ENCODE assay signal across 7 cellular contexts in the genomic region with DNA sequence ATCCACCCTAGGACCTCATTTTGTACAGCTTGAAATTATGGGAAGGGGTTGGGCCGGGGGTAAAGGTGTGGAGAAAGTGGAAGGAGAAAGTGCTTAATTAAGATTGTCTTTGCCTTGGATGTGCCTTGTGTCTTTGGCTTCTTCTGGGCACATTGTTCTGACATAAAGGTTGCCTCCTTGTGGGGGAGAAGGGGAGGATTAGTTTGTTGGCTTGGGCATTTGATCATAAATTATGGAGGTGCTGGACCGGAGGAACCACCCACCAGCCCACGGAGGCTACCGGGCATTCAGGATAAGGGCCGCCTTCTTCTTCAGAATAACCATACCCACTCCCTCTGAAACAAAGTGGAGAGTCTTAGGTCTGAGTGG. TPM values are rescaled to one million over a fixed set of nuclear protein-coding genes. Genes with fewer than 3 reads are reported as not detected.
DNase-seq lines count a peak whose midpoint lies in the region; ATAC-seq and TF ChIP-seq lines count a peak whose summit lies in the region.

No MANE protein-coding gene starts in this region.

- H3K4me2 ChIP-seq in hepatocyte (peak overlapping the region; percentile 90), skeletal muscle satellite cell (ENCODE audit: low read length) (peak overlapping the region; percentile 86)

- H3K4me3 ChIP-seq in hepatocyte (peak overlapping the region; percentile 99), skeletal muscle satellite cell (ENCODE audit: low read length) (peak overlapping the region; percentile 81)

- WGBS in hepatocyte (ENCODE audit: low lambda C conversion rate, missing lambda C conversion rate): 6% methylated on average over 5 of the region's 5 CpGs

- no peak for ATAC-seq in activated naive CD4-positive, alpha-beta T cell treated with anti-CD3 and anti-CD28 coated beads, Interleukin-2, amount 50 U/mL, for 72 hours
- ATAC-seq in left lobe of liver: no peak

- DNase-seq in ELR (ENCODE audit: low read depth): peak; percentile 64
- peak; percentile 45 for DNase-seq in LHCN-M2 (ENCODE audit: low read depth)
- peak in 1 of 2 donors; percentile 7 for DNase-seq in activated naive CD4-positive, alpha-beta T cell treated with anti-CD3 and anti-CD28 coated beads, Interleukin-2, amount 50 U/mL, for 72 hours (ENCODE audit: low spot score in 2 of 2)
- DNase-seq in hepatocyte (ENCODE audit: low spot score): peak; percentile 19
- no peak for DNase-seq in left lobe of liver (ENCODE audit: low spot score)
- DNase-seq in NK-92 treated with Interleukin-12 subunit alpha and Interleukin-12 subunit beta, amount 100 ng/mL, for 24 hours (lab: John Stamatoyannopoulos, UW): no peak

- H3K36me3 ChIP-seq in hepatocyte (replicated peaks; ENCODE audit: insufficient read depth, low read depth) (no peaks in the 10 kb centered on the region), skeletal muscle satellite cell (ENCODE audit: insufficient read depth, low read length) (peaks cover 19% of the 10 kb centered on the region)

- H3K9me3 ChIP-seq in hepatocyte (ENCODE audit: low read depth) (no peaks in the 10 kb centered on the region), skeletal muscle satellite cell (replicated peaks; ENCODE audit: low read length) (no peaks in the 10 kb centered on the region)

- peak overlapping the region; percentile 88 for H3K9ac ChIP-seq in skeletal muscle satellite cell (ENCODE audit: low read depth, low read length)

- peaks cover 58% of the 10 kb centered on the region for H4K20me1 ChIP-seq in hepatocyte (ENCODE audit: insufficient read depth, poor library complexity, severe bottlenecking)

- no peaks in the 10 kb centered on the region for H3K9me2 ChIP-seq in hepatocyte (replicated peaks; ENCODE audit: insufficient read depth)

- TF ChIP-seq CTCF in hepatocyte (IDR thresholded peaks at IDR 0.05; ENCODE audit: poor library complexity): no peak

- H3K4me1 ChIP-seq in hepatocyte (ENCODE audit: insufficient read depth) (peaks cover 18% of the 10 kb centered on the region), skeletal muscle satellite cell (ENCODE audit: control insufficient read depth, insufficient read depth, low read length) (peaks cover 21% of the 10 kb centered on the region)

- H3K27me3 ChIP-seq in hepatocyte: no peaks in the 10 kb centered on the region
- no peaks in the 10 kb centered on the region for H3K27me3 ChIP-seq in skeletal muscle satellite cell (ENCODE audit: control insufficient read depth, insufficient read depth, low read length)

- peak overlapping the region; percentile 87 to 99 for H3K27ac Mint-ChIP-seq in activated naive CD4-positive, alpha-beta T cell treated with anti-CD3 and anti-CD28 coated beads, Interleukin-2, amount 50 U/mL, for 72 hours

- peaks cover 17 to 25% of the 10 kb centered on the region in 2 donors for H3K36me3 Mint-ChIP-seq in activated naive CD4-positive, alpha-beta T cell treated with anti-CD3 and anti-CD28 coated beads, Interleukin-2, amount 50 U/mL, for 72 hours

- H3K79me2 ChIP-seq in hepatocyte: peaks cover 62% of the 10 kb centered on the region

- H3K27ac ChIP-seq in hepatocyte: peak overlapping the region; percentile 95

- no peak overlapping the region for H2AFZ ChIP-seq in hepatocyte

- no peaks in the 10 kb centered on the region for H3K9me3 Mint-ChIP-seq in activated naive CD4-positive, alpha-beta T cell treated with anti-CD3 and anti-CD28 coated beads, Interleukin-2, amount 50 U/mL, for 72 hours

RNA-seq across cellular contexts. Expression of gene PAFAH1B2, which starts 1.3 kb away (rescaled TPM):
- total RNA-seq in LHCN-M2 (2014; rRNA removed): 108 and 117 TPM in 2 replicates
- polyA plus RNA-seq in LHCN-M2 (2012): 30.3 TPM
- 10 to 100 TPM; 63.4 to 64.5 TPM for total RNA-seq in activated naive CD4-positive, alpha-beta T cell treated with anti-CD3 and anti-CD28 coated beads, Interleukin-2, amount 50 U/mL, for 72 hours
- total RNA-seq in hepatocyte: 93.3 and 103 TPM in 2 replicates
- polyA plus RNA-seq in hepatocyte: 30.8 and 31.0 TPM in 2 replicates
- 101 and 122 TPM in 2 replicates for total RNA-seq in skeletal muscle satellite cell (2012; rRNA removed)
- total RNA-seq in left lobe of liver: 23.5 TPM

RNA-seq across cellular contexts. Expression of gene SIDT2, which starts 33.2 kb away (rescaled TPM):
- total RNA-seq in LHCN-M2 (2014; rRNA removed) (18.3 and 18.7 TPM in 2 replicates), hepatocyte (27.1 and 32.0 TPM in 2 replicates), left lobe of liver (56.6 TPM)
- 36.2 TPM for polyA plus RNA-seq in LHCN-M2 (2012)
- 10 to 100 TPM; 20.9 to 32.0 TPM for total RNA-seq in activated naive CD4-positive, alpha-beta T cell treated with anti-CD3 and anti-CD28 coated beads, Interleukin-2, amount 50 U/mL, for 72 hours
- polyA plus RNA-seq in hepatocyte: 16.7 and 19.9 TPM in 2 replicates
- total RNA-seq in skeletal muscle satellite cell (2012; rRNA removed): 7.4 and 9.2 TPM in 2 replicates

RNA-seq across cellular contexts. Expression of gene SIK3, which starts 47.1 kb away (rescaled TPM):
- total RNA-seq in LHCN-M2 (2014; rRNA removed) (11.4 and 12.2 TPM in 2 replicates), hepatocyte (17.7 and 19.1 TPM in 2 replicates), left lobe of liver (27.1 TPM)
- polyA plus RNA-seq in LHCN-M2 (2012): 7.0 TPM
- 10 to 100 TPM; 14.6 to 39.5 TPM for total RNA-seq in activated naive CD4-positive, alpha-beta T cell treated with anti-CD3 and anti-CD28 coated beads, Interleukin-2, amount 50 U/mL, for 72 hours
- polyA plus RNA-seq in hepatocyte: 15.8 and 16.7 TPM in 2 replicates
- total RNA-seq in skeletal muscle satellite cell (2012; rRNA removed): 10.9 and 14.0 TPM in 2 replicates

RNA-seq across cellular contexts. Expression of gene TAGLN, which starts 53.8 kb away (rescaled TPM):
- total RNA-seq in LHCN-M2 (2014; rRNA removed) (486 and 622 TPM in 2 replicates), hepatocyte (126 and 150 TPM in 2 replicates), left lobe of liver (67.3 TPM)
- polyA plus RNA-seq in LHCN-M2 (2012): 2,460 TPM
- total RNA-seq in activated naive CD4-positive, alpha-beta T cell treated with anti-CD3 and anti-CD28 coated beads, Interleukin-2, amount 50 U/mL, for 72 hours: 1 to 10 TPM; 1.5 to 5.4 TPM
- polyA plus RNA-seq in hepatocyte: 94.0 and 113 TPM in 2 replicates
- total RNA-seq in skeletal muscle satellite cell (2012; rRNA removed): 22.3 and 325 TPM in 2 replicates

Comparison
In these comparisons a context has a peak if more than half of its experiments do, and no peak if none do; other contexts are left out.
1. DNase-seq: peak in ELR (single experiment), LHCN-M2 (single experiment) and hepatocyte (single experiment); none in left lobe of liver (single experiment) and NK-92 treated with Interleukin-12 subunit alpha and Interleukin-12 subunit beta, amount 100 ng/mL, for 24 hours (single experiment).